Comparison of ENCODE assay signal across 22 cellular contexts in the genomic region with DNA sequence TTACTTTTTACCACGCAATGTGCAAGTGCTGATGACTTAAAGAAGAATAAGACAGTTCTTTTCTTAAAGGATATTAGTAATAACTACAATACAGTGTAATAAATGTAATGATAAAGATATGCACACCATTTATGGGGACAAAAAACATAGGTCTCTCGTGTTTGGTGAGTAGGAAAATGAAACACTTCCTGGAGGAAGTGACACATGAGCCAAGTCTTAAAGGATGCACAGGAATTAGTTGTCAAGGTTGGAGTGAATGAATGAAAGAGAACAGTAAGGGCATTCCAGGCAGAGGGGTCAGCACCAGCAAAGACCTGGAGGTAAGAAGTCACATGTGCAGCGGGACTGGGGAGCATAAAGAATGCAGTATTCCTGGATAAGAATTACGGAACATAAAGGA.
"Had no signal": no experiment of that assay in that cellular context is flagged by ENCODE, and none has a peak within 500 bp of the region (broad histone marks: within the 10 kb centered on the region; RNA-seq: fewer than 3 reads in every experiment).

No MANE protein-coding gene starts in this region.

- H3K27me3 ChIP-seq: ascending aorta, Peyer's patch had no signal

- DNase-seq: activated CD4-positive, alpha-beta memory T cell treated with anti-CD3 and anti-CD28 coated beads, Interleukin-2, amount 10 ng/mL, durations not matched to agents 7 days and 5 days; activated CD4-positive, alpha-beta T cell treated with anti-CD3 and anti-CD28 coated beads for 36 hours; activated CD4-positive, alpha-beta T cell treated with anti-CD3 and anti-CD28 coated beads, Interleukin-2, amount 50 U/mL, for 1 hour; activated effector memory CD4-positive, alpha-beta T cell treated with Interleukin-2 at 50 U/mL for 16 hours; activated naive CD4-positive, alpha-beta T cell treated with Interleukin-2 at 50 U/mL for 16 hours; activated naive CD8-positive, alpha-beta T cell treated with anti-CD3 and anti-CD28 coated beads, Interleukin-2, amount 50 U/mL, for 24 hours; amniotic stem cell; Karpas-422; MM.1S; NCI-H1105; NCI-H1436; NCI-H1694 treated with DMSO at 0.1 percent for 48 hours; NCI-H2029 treated with DMSO at 0.1 percent for 48 hours; NCI-H345; NCI-H510A; NCI-H526 treated with DMSO at 0.1 percent for 48 hours; OCI-M1; Peyer's patch; SHP77 had no signal

- H3K27ac ChIP-seq: ascending aorta, Peyer's patch had no signal

- H3K9me3 ChIP-seq: ascending aorta, Peyer's patch had no signal

- ATAC-seq: activated CD4-positive, alpha-beta T cell treated with anti-CD3 and anti-CD28 coated beads for 36 hours; activated naive CD4-positive, alpha-beta T cell treated with anti-CD3 and anti-CD28 coated beads, Interleukin-2, amount 50 U/mL, for 72 hours; activated naive CD8-positive, alpha-beta T cell treated with anti-CD3 and anti-CD28 coated beads, Interleukin-2, amount 50 U/mL, for 24 hours; K562 had no signal

- H3K4me3 ChIP-seq: ascending aorta, K562, Peyer's patch had no signal
